Comparison of ENCODE assay signal across 6 cellular contexts in genomic region chr12:55816876-55817351, GRCh38. TPM values are rescaled to one million over a fixed set of nuclear protein-coding genes. Genes with fewer than 3 reads are reported as not detected.
DNase-seq lines count a peak whose midpoint lies in the region; TF ChIP-seq lines count a peak whose summit lies in the region.

No MANE protein-coding gene starts in this region.

- 3 to 7% methylated on average over 5 of the region's 14 CpGs for WGBS in mesodermal cell (ENCODE audit: insufficient coverage in 2 of 2), 2 experiments

- peaks cover 70% of the 10 kb centered on the region for H3K36me3 ChIP-seq in mesodermal cell (ENCODE audit: control insufficient read depth, insufficient read depth, low read length)

- H3K36me3 Mint-ChIP-seq in activated T-helper 2 cell treated with anti-CD3 and anti-CD28 coated beads, Interferon-gamma antibody, Interleukin-2, Interleukin-4, amounts not matched to agents 10 μg/mL and 5 μg/mL and 100 μg/mL, durations not matched to agents 14 hours and 24 hours and 36 hours (ENCODE audit: low read depth), result peaks cover 55% of the 10 kb centered on the region
- peaks cover 19% of the 10 kb centered on the region for H3K36me3 Mint-ChIP-seq in osteocyte (ENCODE audit: unreplicated experiment)

- no peaks in the 10 kb centered on the region for H3K9me3 ChIP-seq in mesodermal cell (ENCODE audit: control insufficient read depth, low read length)

- no peaks in the 10 kb centered on the region for H3K27me3 Mint-ChIP-seq in activated T-helper 2 cell treated with anti-CD3 and anti-CD28 coated beads, Interferon-gamma antibody, Interleukin-2, Interleukin-4, amounts not matched to agents 10 μg/mL and 5 μg/mL and 100 μg/mL, durations not matched to agents 14 hours and 24 hours and 36 hours (ENCODE audit: low read depth)
- no peaks in the 10 kb centered on the region for H3K27me3 Mint-ChIP-seq in osteocyte (ENCODE audit: unreplicated experiment)

- H3K4me3 Mint-ChIP-seq in activated T-helper 2 cell treated with anti-CD3 and anti-CD28 coated beads, Interferon-gamma antibody, Interleukin-2, Interleukin-4, amounts not matched to agents 10 μg/mL and 5 μg/mL and 100 μg/mL, durations not matched to agents 14 hours and 24 hours and 36 hours (ENCODE audit: low read depth), result no peak overlapping the region
- H3K4me3 Mint-ChIP-seq in osteocyte (ENCODE audit: unreplicated experiment), result no peak overlapping the region

- no peaks in the 10 kb centered on the region for H3K9me3 Mint-ChIP-seq in activated T-helper 2 cell treated with anti-CD3 and anti-CD28 coated beads, Interferon-gamma antibody, Interleukin-2, Interleukin-4, amounts not matched to agents 10 μg/mL and 5 μg/mL and 100 μg/mL, durations not matched to agents 14 hours and 24 hours and 36 hours
- H3K9me3 Mint-ChIP-seq in osteocyte (ENCODE audit: unreplicated experiment), result no peaks in the 10 kb centered on the region

- intact Hi-C loops in activated T-helper 2 cell treated with anti-CD3 and anti-CD28 coated beads, Interferon-gamma antibody, Interleukin-2, Interleukin-4, amounts not matched to agents 10 μg/mL and 5 μg/mL and 100 μg/mL, durations not matched to agents 14 hours and 24 hours and 36 hours (cut with micrococcal nuclease), result loop anchor here (1.0 to 5.0 kb wide), 6 partner anchors 12 to 835 kb away; partner anchors contain the start of genes CD63, DNAJC14, PYM1 and RAB5B

- H3K4me3 ChIP-seq in WI38 (ENCODE audit: low read depth, low read length), result peak overlapping the region; percentile 83
- peak overlapping the region; percentile 97 for H3K4me3 ChIP-seq in mesodermal cell (ENCODE audit: extremely low read depth, insufficient read depth, low read length, poor library complexity, severe bottlenecking)

- peak overlapping the region; percentile 74 for H3K27ac ChIP-seq in mesodermal cell (ENCODE audit: low read depth, low read length, severe bottlenecking)

- H3K4me1 ChIP-seq in mesodermal cell (ENCODE audit: control insufficient read depth, insufficient read depth, low read length, poor library complexity, severe bottlenecking), result peaks cover 18% of the 10 kb centered on the region

- TF ChIP-seq CTCF in WI38 (IDR thresholded peaks at IDR 0.05; ENCODE audit: low read depth, low read length) (no peak), osteocyte (IDR thresholded peaks at IDR 0.05) (no peak)

- no peak overlapping the region for H3K27ac Mint-ChIP-seq in activated T-helper 2 cell treated with anti-CD3 and anti-CD28 coated beads, Interferon-gamma antibody, Interleukin-2, Interleukin-4, amounts not matched to agents 10 μg/mL and 5 μg/mL and 100 μg/mL, durations not matched to agents 14 hours and 24 hours and 36 hours
- no peak overlapping the region for H3K27ac Mint-ChIP-seq in osteocyte (ENCODE audit: unreplicated experiment)

- peaks cover 33% of the 10 kb centered on the region for H3K4me1 Mint-ChIP-seq in activated T-helper 2 cell treated with anti-CD3 and anti-CD28 coated beads, Interferon-gamma antibody, Interleukin-2, Interleukin-4, amounts not matched to agents 10 μg/mL and 5 μg/mL and 100 μg/mL, durations not matched to agents 14 hours and 24 hours and 36 hours (ENCODE audit: low read depth)
- peaks cover 41% of the 10 kb centered on the region for H3K4me1 Mint-ChIP-seq in osteocyte (ENCODE audit: unreplicated experiment)

- DNase-seq in EL (peak; percentile 35), cerebellar nuclear complex (lab: John Stamatoyannopoulos, UW) (no peak), osteocyte (ENCODE audit: extremely low spot score, unreplicated experiment) (no peak)
- no peak for DNase-seq in activated T-helper 2 cell treated with anti-CD3 and anti-CD28 coated beads, Interferon-gamma antibody, Interleukin-2, Interleukin-4, amounts not matched to agents 10 μg/mL and 5 μg/mL and 100 μg/mL, durations not matched to agents 14 hours and 24 hours and 36 hours (ENCODE audit: low spot score)

RNA-seq across cellular contexts. Expression of gene SARNP, which starts 0.6 kb away (rescaled TPM):
- 150 TPM for polyA plus RNA-seq in mesodermal cell (2013, experiment 1 of 2)
- polyA plus RNA-seq in mesodermal cell (2013, experiment 2 of 2), result 161 TPM
- total RNA-seq in activated T-helper 2 cell treated with anti-CD3 and anti-CD28 coated beads, Interferon-gamma antibody, Interleukin-2, Interleukin-4, amounts not matched to agents 10 μg/mL and 5 μg/mL and 100 μg/mL, durations not matched to agents 14 hours and 24 hours and 36 hours, result 78.3 and 82.2 TPM in 2 replicates
- total RNA-seq in osteocyte, result 55.6 and 56.1 TPM in 2 replicates

RNA-seq across cellular contexts. Expression of gene ORMDL2, which starts 0.9 kb away (rescaled TPM):
- polyA plus RNA-seq in mesodermal cell (2013, experiment 1 of 2), result 39.3 TPM
- polyA plus RNA-seq in mesodermal cell (2013, experiment 2 of 2), result 35.5 TPM
- total RNA-seq in activated T-helper 2 cell treated with anti-CD3 and anti-CD28 coated beads, Interferon-gamma antibody, Interleukin-2, Interleukin-4, amounts not matched to agents 10 μg/mL and 5 μg/mL and 100 μg/mL, durations not matched to agents 14 hours and 24 hours and 36 hours, result 58.6 and 59.2 TPM in 2 replicates
- total RNA-seq in osteocyte, result 26.0 TPM in 2 replicates

RNA-seq across cellular contexts. Expression of gene DNAJC14, which starts 12.5 kb away (rescaled TPM):
- polyA plus RNA-seq in mesodermal cell (2013, experiment 1 of 2), result 27.5 TPM
- polyA plus RNA-seq in mesodermal cell (2013, experiment 2 of 2), result 22.8 TPM
- total RNA-seq in activated T-helper 2 cell treated with anti-CD3 and anti-CD28 coated beads, Interferon-gamma antibody, Interleukin-2, Interleukin-4, amounts not matched to agents 10 μg/mL and 5 μg/mL and 100 μg/mL, durations not matched to agents 14 hours and 24 hours and 36 hours, result 34.8 and 35.2 TPM in 2 replicates
- 44.3 and 46.8 TPM in 2 replicates for total RNA-seq in osteocyte

RNA-seq across cellular contexts. Expression of gene MMP19, which starts 25.8 kb away (rescaled TPM):
- polyA plus RNA-seq in mesodermal cell (2013, experiment 1 of 2), result 4.6 TPM
- 4.5 TPM for polyA plus RNA-seq in mesodermal cell (2013, experiment 2 of 2)
- total RNA-seq in activated T-helper 2 cell treated with anti-CD3 and anti-CD28 coated beads, Interferon-gamma antibody, Interleukin-2, Interleukin-4, amounts not matched to agents 10 μg/mL and 5 μg/mL and 100 μg/mL, durations not matched to agents 14 hours and 24 hours and 36 hours, result not detected in 2 replicates
- 14.3 and 15.1 TPM in 2 replicates for total RNA-seq in osteocyte
